14 cellular contexts compared by ENCODE assay signal in the genomic region with DNA sequence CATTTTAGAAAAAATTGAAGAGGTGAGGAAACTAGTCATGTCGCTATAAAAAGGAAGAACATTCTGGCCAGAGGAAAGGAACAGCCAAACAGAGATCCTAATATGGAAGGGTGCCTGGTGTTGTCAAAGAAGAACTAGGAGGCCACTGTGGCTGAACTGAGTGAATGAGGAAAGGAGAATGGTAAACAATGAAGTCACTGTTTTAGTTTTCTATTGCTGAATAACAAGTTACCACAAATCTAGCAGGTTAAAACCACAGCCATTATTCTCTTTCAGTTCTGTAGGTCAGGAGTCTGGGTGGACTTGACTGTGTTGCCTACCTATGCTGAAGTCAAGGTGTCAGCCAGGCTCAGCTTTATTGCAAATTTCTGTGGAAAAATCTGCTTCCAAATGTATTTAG.
A peak's percentile ranks its signal among the peaks of the same experiment; 100 is the strongest.
DNase-seq lines count a peak whose midpoint lies in the region; ATAC-seq, FAIRE-seq and TF ChIP-seq lines count a peak whose summit lies in the region.
"Had no signal": no experiment of that assay in that cellular context is flagged by ENCODE, and none has a peak within 500 bp of the region (broad histone marks: within the 10 kb centered on the region; RNA-seq: fewer than 3 reads in every experiment).

No MANE protein-coding gene starts in this region.

- BruUV-seq in GM12878 (replicated peaks; lab: Mats Ljungman, UMichigan) (no TSS peak), Caco-2 (replicated peaks; lab: Mats Ljungman, UMichigan) (no TSS peak)

- RAD21 ChIA-PET in GM12878 (lab: Charles Lee; ENCODE audit: unreplicated experiment), result interaction anchor here (1.9 kb wide), 1 partner anchor 426 kb away, joined by 5 read pairs; no protein-coding TSS in a partner anchor

- in situ Hi-C loops in GM12878 (cut with MboI), result loop anchor here (5.0 to 10.0 kb wide), 2 partner anchors 427 to 729 kb away; no protein-coding TSS in a partner anchor

- H3K4me3 Mint-ChIP-seq in Caco-2 (ENCODE audit: unreplicated experiment), result no peak overlapping the region
- H3K4me3 Mint-ChIP-seq: activated naive CD8-positive, alpha-beta T cell treated with anti-CD3 and anti-CD28 coated beads for 36 hours; stimulated activated effector memory CD8-positive, alpha-beta T cell treated with anti-CD3 and anti-CD28 coated beads, Interleukin-12 subunit alpha, Interleukin-12 subunit beta, amount 100 ng/mL, for 72 hours had no signal

- TF ChIP-seq CTCF in GM12878 (IDR thresholded peaks at IDR 0.05 in 2 of 3, conservative IDR thresholded peaks at IDR 0.05 in 1 of 3; ENCODE audit: control insufficient read depth in 2 of 3, extremely low read depth in 1 of 3, insufficient read depth in 1 of 3, low read depth in 3 of 3, low read length in 3 of 3) (no peak), Caco-2 (IDR thresholded peaks at IDR 0.05; ENCODE audit: insufficient read depth in 1 of 2, low read depth in 1 of 2, low read length in 1 of 2, severe bottlenecking in 1 of 2, unreplicated experiment in 1 of 2) (no peak)

- H3K4me1 Mint-ChIP-seq in Caco-2 (ENCODE audit: low read depth, unreplicated experiment), result no peaks in the 10 kb centered on the region
- H3K4me1 Mint-ChIP-seq: activated naive CD8-positive, alpha-beta T cell treated with anti-CD3 and anti-CD28 coated beads for 36 hours had no signal

- SMC1A ChIA-PET in GM12878 (lab: Charles Lee; ENCODE audit: uncharacterized antibody, unreplicated experiment), result no interaction called here

- no peak overlapping the region for H3K27ac Mint-ChIP-seq in Caco-2 (ENCODE audit: unreplicated experiment)
- H3K27ac Mint-ChIP-seq: activated naive CD8-positive, alpha-beta T cell treated with anti-CD3 and anti-CD28 coated beads for 36 hours; stimulated activated effector memory CD8-positive, alpha-beta T cell treated with anti-CD3 and anti-CD28 coated beads, Interleukin-12 subunit alpha, Interleukin-12 subunit beta, amount 100 ng/mL, for 72 hours had no signal

- TF ChIP-seq POLR2A in GM12878 (IDR thresholded peaks at IDR 0.05; ENCODE audit: low read depth, low read length), result no peak

- ATAC-seq in GM18499 (IDR thresholded peaks at IDR 0.05; ENCODE audit: insufficient read depth, unreplicated experiment) (peak; percentile 82), GM21367 (IDR thresholded peaks at IDR 0.05; ENCODE audit: unreplicated experiment) (peak; percentile 76), HG03060 (IDR thresholded peaks at IDR 0.05; ENCODE audit: low read depth, unreplicated experiment) (peak; percentile 87), GM12878 (peak; percentile 82)
- ATAC-seq: stimulated activated effector memory CD8-positive, alpha-beta T cell treated with anti-CD3 and anti-CD28 coated beads, Interleukin-12 subunit alpha, Interleukin-12 subunit beta, amount 100 ng/mL, for 72 hours had no signal

- no peak overlapping the region for H3K9ac ChIP-seq in GM12878 (ENCODE audit: control insufficient read depth, insufficient read depth, low read length)

- H3K4me1 ChIP-seq in GM12878 (ENCODE audit: control insufficient read depth, insufficient read depth, low read length) (peaks cover 4% of the 10 kb centered on the region), Caco-2 (no peaks in the 10 kb centered on the region)
- H3K4me1 ChIP-seq: left ventricle myocardium inferior, right atrium auricular region had no signal

- H3K9me3 ChIP-seq in GM12878 (replicated peaks; ENCODE audit: control insufficient read depth, insufficient read depth, low read length), result no peaks in the 10 kb centered on the region
- no peaks in the 10 kb centered on the region for H3K9me3 ChIP-seq in Caco-2
- H3K9me3 ChIP-seq: left ventricle myocardium inferior, right atrium auricular region had no signal

- peaks cover 25% of the 10 kb centered on the region for H3K27me3 Mint-ChIP-seq in Caco-2 (ENCODE audit: insufficient read depth, unreplicated experiment)
- H3K27me3 Mint-ChIP-seq: activated naive CD8-positive, alpha-beta T cell treated with anti-CD3 and anti-CD28 coated beads for 36 hours had no signal

- 0 out of 4 replicates have a peak, but pooled peaks of 1 of the 2 experiments have one; percentile 41 for TF ChIP-seq EP300 in GM12878 (IDR thresholded peaks at IDR 0.05; ENCODE audit: borderline replicate concordance in 1 of 2, control insufficient read depth in 1 of 2, low read depth in 2 of 2, low read length in 2 of 2)

- H3K4me3 ChIP-seq in GM12878 (no peak overlapping the region), Caco-2 (ENCODE audit: low read depth, low read length) (no peak overlapping the region)
- H3K4me3 ChIP-seq: left ventricle myocardium inferior, right atrium auricular region had no signal

- H3K36me3 Mint-ChIP-seq in Caco-2 (ENCODE audit: insufficient read depth, unreplicated experiment), result no peaks in the 10 kb centered on the region
- H3K36me3 Mint-ChIP-seq: activated naive CD8-positive, alpha-beta T cell treated with anti-CD3 and anti-CD28 coated beads for 36 hours; stimulated activated effector memory CD8-positive, alpha-beta T cell treated with anti-CD3 and anti-CD28 coated beads, Interleukin-12 subunit alpha, Interleukin-12 subunit beta, amount 100 ng/mL, for 72 hours had no signal

- 33% methylated on average over 1 of the region's 1 CpG for WGBS in GM12878 (ENCODE audit: insufficient coverage, insufficient replicate concordance, low lambda C conversion rate, missing lambda C conversion rate)

- no peaks in the 10 kb centered on the region for H4K20me1 ChIP-seq in GM12878 (ENCODE audit: control insufficient read depth, insufficient read depth)

- peak; percentile 64 for FAIRE-seq in GM12878 (lab: Jason Lieb, UNC)

- no peaks in the 10 kb centered on the region for H3K36me3 ChIP-seq in GM12878 (ENCODE audit: control insufficient read depth in 2 of 2, insufficient read depth in 2 of 2, low read length in 1 of 2)
- H3K36me3 ChIP-seq in Caco-2 (ENCODE audit: control insufficient read depth, insufficient read depth, low read length), result no peaks in the 10 kb centered on the region
- H3K36me3 ChIP-seq: left ventricle myocardium inferior, right atrium auricular region had no signal

- H2AFZ ChIP-seq in GM12878 (ENCODE audit: control insufficient read depth, low read depth, low read length), result no peak overlapping the region

- intact Hi-C loops in GM12878 (cut with micrococcal nuclease; ENCODE audit: unreplicated experiment) (loop anchor here (1.0 to 5.0 kb wide), 2 partner anchors 122 to 135 kb away; no protein-coding TSS in a partner anchor), posterior cingulate gyrus (cut with DNase I) (loop anchor here (5.0 to 10.0 kb wide), 3 partner anchors 189 to 687 kb away; no protein-coding TSS in a partner anchor), Caco-2 (cut with micrococcal nuclease; ENCODE audit: unreplicated experiment) (loop anchor here (5.0 kb wide), 3 partner anchors 87 to 137 kb away; no protein-coding TSS in a partner anchor)

- peaks cover 0 to 5% of the 10 kb centered on the region in 2 experiments; a peak in 1 of 4 replicates for H3K27me3 ChIP-seq in GM12878 (replicated peaks in 1 of 2; ENCODE audit: control insufficient read depth in 2 of 2, insufficient read depth in 2 of 2, low read length in 1 of 2)
- no peaks in the 10 kb centered on the region for H3K27me3 ChIP-seq in Caco-2 (replicated peaks; ENCODE audit: control insufficient read depth, insufficient read depth, low read length)
- H3K27me3 ChIP-seq: right atrium auricular region had no signal

- no peak overlapping the region for H3K4me2 ChIP-seq in GM12878 (ENCODE audit: control insufficient read depth, insufficient read depth)

- POLR2A ChIA-PET in GM12878 (lab: Charles Lee), result no interaction called here
- POLR2A ChIA-PET in Caco-2 (lab: Charles Lee), result no interaction called here

- no peak overlapping the region for H3K27ac ChIP-seq in GM12878 (ENCODE audit: control insufficient read depth, insufficient read depth)
- H3K27ac ChIP-seq: left ventricle myocardium inferior, right atrium auricular region had no signal

- CTCF ChIA-PET in GM12878 (lab: Yijun Ruan, JAX) (interaction anchor here (1.3 to 5.0 kb wide), 9 partner anchors 8 to 729 kb away, joined by 3 to 37 read pairs (median 12); no protein-coding TSS in a partner anchor), Caco-2 (lab: Charles Lee) (no interaction called here)

- H3K9me3 Mint-ChIP-seq in Caco-2 (ENCODE audit: unreplicated experiment), result no peaks in the 10 kb centered on the region
- H3K9me3 Mint-ChIP-seq: activated naive CD8-positive, alpha-beta T cell treated with anti-CD3 and anti-CD28 coated beads for 36 hours; stimulated activated effector memory CD8-positive, alpha-beta T cell treated with anti-CD3 and anti-CD28 coated beads, Interleukin-12 subunit alpha, Interleukin-12 subunit beta, amount 100 ng/mL, for 72 hours had no signal

- no peaks in the 10 kb centered on the region for H3K79me2 ChIP-seq in GM12878 (ENCODE audit: control insufficient read depth, insufficient read depth, low read length)

- DNase-seq in GM12878 (ENCODE audit: low read depth, low spot score) (peak; percentile 24), SIG-M5 treated with dmso at 0.1 percent for 504 hours (lab: John Stamatoyannopoulos, UW; ENCODE audit: unreplicated experiment) (no peak), SW 1271 (lab: John Stamatoyannopoulos, UW) (no peak), posterior cingulate gyrus (no peak), Caco-2 (no peak)
- DNase-seq: activated naive CD8-positive, alpha-beta T cell treated with anti-CD3 and anti-CD28 coated beads for 36 hours; AML-193; Karpas-422; left ventricle myocardium inferior had no signal

- TF ChIP-seq RAD21 in GM12878 (IDR thresholded peaks at IDR 0.05; ENCODE audit: insufficient read depth, low read depth, low read length), result no peak

TF ChIP-seq in GM12878, 131 proteins besides CTCF, POLR2A, EP300 and RAD21 (continues in another document):
- TF ChIP-seq KDM1A (IDR thresholded peaks at IDR 0.05; ENCODE audit: borderline replicate concordance), result no peak
- TF ChIP-seq CREB1 (IDR thresholded peaks at IDR 0.05; ENCODE audit: low read depth), result no peak
